8 cellular contexts compared by ENCODE assay signal in the genomic region with DNA sequence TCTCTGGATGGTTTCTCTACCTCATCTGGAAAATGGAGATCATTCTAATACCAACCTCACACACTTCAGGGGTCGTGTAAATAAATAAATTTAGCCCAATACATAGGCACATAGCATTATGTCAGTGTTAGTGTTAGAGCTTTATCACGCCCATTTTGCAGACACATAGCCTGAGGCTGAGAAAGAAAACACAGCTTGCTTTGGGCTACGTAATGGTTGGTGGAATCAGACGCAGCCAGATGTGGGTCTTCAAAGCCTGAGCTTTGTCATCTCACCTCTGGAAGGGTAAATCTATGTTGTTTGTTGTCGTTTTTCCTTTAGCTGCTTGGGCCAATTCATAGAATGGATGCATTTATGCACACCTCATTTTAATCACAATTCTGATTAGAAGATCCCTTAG.
"Had no signal": no experiment of that assay in that cellular context is flagged by ENCODE, and none has a peak within 500 bp of the region (broad histone marks: within the 10 kb centered on the region; RNA-seq: fewer than 3 reads in every experiment).

No MANE protein-coding gene starts in this region.

- ATAC-seq: GM12878 had no signal

- H3K4me3 ChIP-seq: GM12878 had no signal

- DNase-seq: GDM1, GF-D8 had no signal

- FAIRE-seq: G401.6, GM12878, GM12891, GM12892, GM18507, GM19239 had no signal
